29 cellular contexts compared by ENCODE assay signal in genomic region chr10:74962517-74962916, GRCh38.
"Had no signal": no experiment of that assay in that cellular context is flagged by ENCODE, and none has a peak within 500 bp of the region (broad histone marks: within the 10 kb centered on the region; RNA-seq: fewer than 3 reads in every experiment).

No MANE protein-coding gene starts in this region.

- H3K36me3 ChIP-seq: lower lobe of right lung, pancreas, prostate gland, stomach, thyroid gland, transverse colon, upper lobe of left lung had no signal

- H3K27ac ChIP-seq: lower lobe of right lung, pancreas, prostate gland, skin epidermis, stomach, testis, thyroid gland, transverse colon, upper lobe of left lung, vagina had no signal

- H3K9me3 Mint-ChIP-seq: immature natural killer cell; natural killer cell treated with Interleukin-12 subunit alpha and Interleukin-12 subunit beta and Interleukin-15 and Interleukin-18, amount 100 ng/mL, for 72 hours had no signal

- H3K9me3 ChIP-seq: lower lobe of right lung, pancreas, prostate gland, stomach, testis, thyroid gland, transverse colon, upper lobe of left lung, vagina had no signal

- DNase-seq: hypothalamus; immature natural killer cell; lower lobe of right lung; mammary epithelial cell; mesenchymal stem cell; naive B cell; nucleus accumbens; pancreas; posterior cingulate gyrus; retina; right cardiac atrium; stimulated activated CD4-positive, alpha-beta T cell treated with anti-CD3 and anti-CD28 coated beads, Interleukin-12 subunit alpha, Interleukin-12 subunit beta, amount 100 ng/mL, for 4 hours; stimulated activated CD4-positive, alpha-beta T cell treated with anti-CD3 and anti-CD28 coated beads, Interleukin-15, amount 100 ng/mL, for 24 hours; stimulated activated CD4-positive, alpha-beta T cell treated with anti-CD3 and anti-CD28 coated beads, Interleukin-2, amount 100 ng/mL, for 24 hours; stimulated activated CD4-positive, alpha-beta T cell treated with anti-CD3 and anti-CD28 coated beads, Interleukin-4, amount 100 ng/mL, for 1 hour; stimulated activated naive B cell treated with anti-CD40 and anti-IgM and Interleukin-4, amounts not matched to agents 10 μg/mL and 1 μg/mL and 100 μg/mL, for 72 hours; stimulated activated naive CD8-positive, alpha-beta T cell treated with anti-CD3 and anti-CD28 coated beads, Interleukin-15, Interleukin-2, amounts not matched to agents 100 U/mL and 50 U/mL, for 24 hours; stomach; testis; thyroid gland; transverse colon; upper lobe of left lung had no signal

- H3K27me3 ChIP-seq: pancreas, stomach, testis, thyroid gland, transverse colon, upper lobe of left lung, vagina had no signal

- FAIRE-seq: islet of Langerhans, pancreas had no signal

- ATAC-seq: lower lobe of right lung; natural killer cell treated with Interleukin-12 subunit alpha and Interleukin-12 subunit beta and Interleukin-15 and Interleukin-18, amount 100 ng/mL, for 72 hours; right cardiac atrium; sciatic nerve; stimulated activated naive CD8-positive, alpha-beta T cell treated with anti-CD3 and anti-CD28 coated beads, Interleukin-15, Interleukin-2, amounts not matched to agents 100 U/mL and 50 U/mL, for 24 hours had no signal

- H3K4me1 ChIP-seq: lower lobe of right lung, prostate gland, thyroid gland, upper lobe of left lung had no signal

- H3K27me3 Mint-ChIP-seq: naive B cell; natural killer cell treated with Interleukin-12 subunit alpha and Interleukin-12 subunit beta and Interleukin-15 and Interleukin-18, amount 100 ng/mL, for 72 hours; stimulated activated naive B cell treated with anti-CD40 and anti-IgM and Interleukin-4, amounts not matched to agents 10 μg/mL and 1 μg/mL and 100 μg/mL, for 72 hours had no signal

- H3K4me3 Mint-ChIP-seq: immature natural killer cell; naive B cell; neural crest cell; stimulated activated naive B cell treated with anti-CD40 and anti-IgM and Interleukin-4, amounts not matched to agents 10 μg/mL and 1 μg/mL and 100 μg/mL, for 72 hours had no signal

- H3K4me3 ChIP-seq: lower lobe of right lung, pancreas, prostate gland, skin epidermis, stomach, testis, thyroid gland, transverse colon, upper lobe of left lung, vagina had no signal
